15 cellular contexts compared by ENCODE assay signal in genomic region chr15:62453979-62454378, GRCh38.
DNase-seq lines count a peak whose midpoint lies in the region; ATAC-seq, FAIRE-seq and TF ChIP-seq lines count a peak whose summit lies in the region.
"Had no signal": no experiment of that assay in that cellular context is flagged by ENCODE, and none has a peak within 500 bp of the region (broad histone marks: within the 10 kb centered on the region; RNA-seq: fewer than 3 reads in every experiment).

No MANE protein-coding gene starts in this region.

- no peak for TF ChIP-seq CTCF in fibroblast of the aortic adventitia (IDR thresholded peaks at IDR 0.05; ENCODE audit: insufficient read depth, low read length)

- DNase-seq in GM23248 (peak; percentile 86), T-helper 17 cell (no peak), fibroblast of the aortic adventitia (ENCODE audit: low read depth) (peak; percentile 66), T-cell (no peak), RCC 7860 (ENCODE audit: low spot score) (no peak)
- DNase-seq: activated CD4-positive, alpha-beta T cell treated with anti-CD3 and anti-CD28 coated beads, Interleukin-2, amount 50 U/mL, for 48 hours; COR-L47; NCI-H146; posterior cingulate gyrus had no signal

- WGBS in GM23248 (ENCODE audit: low coverage in 1 of 2, low lambda C conversion rate in 2 of 2, missing lambda C conversion rate in 2 of 2), 2 experiments = 2 to 7% methylated on average over 4 to 5 of the region's 5 CpGs

- H3K4me3 ChIP-seq in GM23248 (peak overlapping the region; percentile 50), fibroblast of the aortic adventitia (ENCODE audit: low read depth, low read length) (no peak overlapping the region), skeletal muscle satellite cell (ENCODE audit: low read length) (peak overlapping the region; percentile 55)
- H3K4me3 ChIP-seq: GM23338, lung had no signal

- H3K36me3 Mint-ChIP-seq in T-helper 17 cell (ENCODE audit: low read depth) (no peaks in the 10 kb centered on the region), T-cell (no peaks in the 10 kb centered on the region)

- no peak overlapping the region for H2AFZ ChIP-seq in GM23248
- H2AFZ ChIP-seq: GM23338 had no signal

- H3K9me3 ChIP-seq in GM23248 (ENCODE audit: low read depth) = no peaks in the 10 kb centered on the region
- no peaks in the 10 kb centered on the region for H3K9me3 ChIP-seq in T-helper 17 cell (ENCODE audit: control insufficient read depth, low read length, poor library complexity, severe bottlenecking)
- H3K9me3 ChIP-seq in skeletal muscle satellite cell (replicated peaks; ENCODE audit: low read length) = no peaks in the 10 kb centered on the region

- H3K4me1 Mint-ChIP-seq in T-helper 17 cell = peaks cover 3% of the 10 kb centered on the region
- no peaks in the 10 kb centered on the region for H3K4me1 Mint-ChIP-seq in T-cell

- ATAC-seq in T-helper 17 cell (no peak), T-cell (replicated peaks in 1 of 4) (no peak), GM19324 (IDR thresholded peaks at IDR 0.05; ENCODE audit: low FRiP score, unreplicated experiment) (no peak), GM19467 (IDR thresholded peaks at IDR 0.05; ENCODE audit: unreplicated experiment) (no peak)
- ATAC-seq: GM23338 had no signal

- peaks cover 85% of the 10 kb centered on the region for H3K79me2 ChIP-seq in GM23248 (ENCODE audit: insufficient read depth)

- H3K27me3 Mint-ChIP-seq in T-helper 17 cell (peaks cover 30% of the 10 kb centered on the region), T-cell (peaks cover 2 to 6% of the 10 kb centered on the region in 2 donors)

- POLR2A ChIA-PET in T-cell (lab: Charles Lee) = no interaction called here

- no peaks in the 10 kb centered on the region for H3K27me3 ChIP-seq in GM23248 (replicated peaks; ENCODE audit: insufficient read depth)
- H3K27me3 ChIP-seq in skeletal muscle satellite cell (ENCODE audit: control insufficient read depth, insufficient read depth, low read length) = no peaks in the 10 kb centered on the region

- peaks cover 24% of the 10 kb centered on the region for H3F3A ChIP-seq in GM23248 (ENCODE audit: insufficient read depth)

- peak overlapping the region; percentile 78 for H3K27ac ChIP-seq in GM23248

- CTCF ChIA-PET in T-cell (lab: Charles Lee) = no interaction called here

- H3K4me2 ChIP-seq in GM23248 (ENCODE audit: unreplicated experiment) (peak overlapping the region; percentile 77), skeletal muscle satellite cell (ENCODE audit: low read length) (peak overlapping the region; percentile 78)

- H3K4me3 Mint-ChIP-seq in T-helper 17 cell (no peak overlapping the region), T-cell (no peak overlapping the region)
- H3K4me3 Mint-ChIP-seq: GM23338; T-helper 1 cell treated with Interleukin-12 subunit alpha and Interleukin-12 subunit beta and Interleukin-4 antibody, amounts not matched to agents 30 μg/mL and 1 μg/mL, for 36 hours had no signal

- no peak for FAIRE-seq in RCC 7860 (lab: Jason Lieb, UNC)

- no peaks in the 10 kb centered on the region for H3K36me3 ChIP-seq in GM23248 (ENCODE audit: low read depth)
- H3K36me3 ChIP-seq in skeletal muscle satellite cell (ENCODE audit: insufficient read depth, low read length) = no peaks in the 10 kb centered on the region

- H3K9me3 Mint-ChIP-seq in T-cell = no peaks in the 10 kb centered on the region
- H3K9me3 Mint-ChIP-seq: GM23338; T-helper 1 cell treated with Interleukin-12 subunit alpha and Interleukin-12 subunit beta and Interleukin-4 antibody, amounts not matched to agents 30 μg/mL and 1 μg/mL, for 36 hours had no signal

- H3K9me2 ChIP-seq in GM23248 (ENCODE audit: insufficient read depth) = no peaks in the 10 kb centered on the region

- H3K9ac ChIP-seq in GM23248 (peak overlapping the region; percentile 55), skeletal muscle satellite cell (ENCODE audit: low read depth, low read length) (peak overlapping the region; percentile 76)

- no peaks in the 10 kb centered on the region for H4K20me1 ChIP-seq in GM23248 (ENCODE audit: insufficient read depth)

- H3K27ac Mint-ChIP-seq in T-helper 17 cell = peak overlapping the region; percentile 19
- no peak overlapping the region for H3K27ac Mint-ChIP-seq in T-cell
- H3K27ac Mint-ChIP-seq: GM23338; T-helper 1 cell treated with Interleukin-12 subunit alpha and Interleukin-12 subunit beta and Interleukin-4 antibody, amounts not matched to agents 30 μg/mL and 1 μg/mL, for 36 hours had no signal

- H3K4me1 ChIP-seq in GM23248 (ENCODE audit: insufficient read depth) (peaks cover 39% of the 10 kb centered on the region), skeletal muscle satellite cell (ENCODE audit: control insufficient read depth, insufficient read depth, low read length) (peaks cover 51% of the 10 kb centered on the region)

- in situ Hi-C loops in GM23248 (cut with MboI) = no loop called here

Comparison
In these comparisons a context has a peak if more than half of its experiments do, and no peak if none do; other contexts are left out.
1. DNase-seq: peak in GM23248 (single experiment) and fibroblast of the aortic adventitia (single experiment); none in T-helper 17 cell (0 of 3), T-cell (0 of 34) and RCC 7860 (single experiment).